In the genomic region with DNA sequence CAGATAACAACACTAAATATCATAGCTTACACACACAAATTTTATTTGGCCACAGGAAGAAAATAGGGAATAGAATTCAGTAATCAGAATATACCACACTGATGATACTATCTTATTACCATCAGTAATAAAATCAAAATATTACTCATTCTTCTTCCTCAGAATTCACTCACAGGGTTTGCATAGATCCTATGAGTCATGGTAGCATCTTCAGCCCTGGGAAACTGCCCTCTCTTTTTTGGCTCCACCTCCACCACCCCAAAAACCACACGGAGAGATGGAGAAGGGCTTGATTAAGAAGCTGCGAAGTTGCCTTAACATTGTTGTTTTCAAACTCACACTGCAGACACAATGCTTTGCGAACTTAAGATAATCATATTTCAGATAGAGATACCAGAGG, we compare ENCODE assay signal across 8 cellular contexts.
DNase-seq lines count a peak whose midpoint lies in the region; ATAC-seq and TF ChIP-seq lines count a peak whose summit lies in the region.

No MANE protein-coding gene starts in this region.

- H3K27ac ChIP-seq in right atrium auricular region, result no peak overlapping the region

- no peak for TF ChIP-seq CTCF in right atrium auricular region (IDR thresholded peaks at IDR 0.05)

- H3K27ac Mint-ChIP-seq in activated CD4-positive, alpha-beta T cell treated with anti-CD3 and anti-CD28 coated beads, Interleukin-2, amount 10 ng/mL, durations not matched to agents 24 days and 14 days, result peak overlapping the region; percentile 81

- no peaks in the 10 kb centered on the region for H3K36me3 ChIP-seq in right atrium auricular region

- H3K27me3 ChIP-seq in right atrium auricular region, result no peaks in the 10 kb centered on the region

- intact Hi-C loops in activated CD4-positive, alpha-beta T cell treated with anti-CD3 and anti-CD28 coated beads, Interleukin-2, amount 10 ng/mL, durations not matched to agents 24 days and 14 days (cut with micrococcal nuclease), result loop anchor here (1.0 to 10.0 kb wide), 7 partner anchors 15 to 500 kb away; a partner anchor contains a TSS

- no peaks in the 10 kb centered on the region for H3K9me3 ChIP-seq in right atrium auricular region

- H3K4me3 Mint-ChIP-seq in activated CD4-positive, alpha-beta T cell treated with anti-CD3 and anti-CD28 coated beads, Interleukin-2, amount 10 ng/mL, durations not matched to agents 24 days and 14 days, result peak overlapping the region; percentile 54

- H3K9me3 Mint-ChIP-seq in activated CD4-positive, alpha-beta T cell treated with anti-CD3 and anti-CD28 coated beads, Interleukin-2, amount 10 ng/mL, durations not matched to agents 24 days and 14 days, result no peaks in the 10 kb centered on the region

- H3K4me1 ChIP-seq in right atrium auricular region, result peaks cover 0 to 5% of the 10 kb centered on the region in 2 donors

- peaks cover 49% of the 10 kb centered on the region for H3K4me1 Mint-ChIP-seq in activated CD4-positive, alpha-beta T cell treated with anti-CD3 and anti-CD28 coated beads, Interleukin-2, amount 10 ng/mL, durations not matched to agents 24 days and 14 days

- peaks cover 2% of the 10 kb centered on the region for H3K27me3 Mint-ChIP-seq in activated CD4-positive, alpha-beta T cell treated with anti-CD3 and anti-CD28 coated beads, Interleukin-2, amount 10 ng/mL, durations not matched to agents 24 days and 14 days

- peak; percentile 87 for DNase-seq in activated CD4-positive, alpha-beta T cell treated with anti-CD3 and anti-CD28 coated beads, Interleukin-2, amount 10 ng/mL, durations not matched to agents 24 days and 14 days
- DNase-seq in fibroblast of gingiva (ENCODE audit: low read depth) (peak; percentile 23), GM19238 (ENCODE audit: insufficient read length, low spot score) (no peak), GM19240 (ENCODE audit: insufficient read length, low spot score) (no peak), right atrium auricular region (ENCODE audit: low spot score) (no peak), NCI-H1092 (lab: John Stamatoyannopoulos, UW) (no peak)
- DNase-seq in stimulated activated CD8-positive, alpha-beta memory T cell treated with anti-CD3 and anti-CD28 coated beads, Interleukin-4, amount 100 ng/mL, for 24 hours (ENCODE audit: low read depth), result peak; percentile 57

- H3K36me3 Mint-ChIP-seq in activated CD4-positive, alpha-beta T cell treated with anti-CD3 and anti-CD28 coated beads, Interleukin-2, amount 10 ng/mL, durations not matched to agents 24 days and 14 days (ENCODE audit: low read depth), result peaks cover 1% of the 10 kb centered on the region

- H3K4me3 ChIP-seq in right atrium auricular region, result no peak overlapping the region

- ATAC-seq in HG03066 (IDR thresholded peaks at IDR 0.05; ENCODE audit: low read depth, unreplicated experiment), result peak; percentile 60

Comparison
In these comparisons a context has a peak if more than half of its experiments do, and no peak if none do; other contexts are left out.
1. DNase-seq: peak in activated CD4-positive, alpha-beta T cell treated with anti-CD3 and anti-CD28 coated beads, Interleukin-2, amount 10 ng/mL, durations not matched to agents 24 days and 14 days (single experiment), fibroblast of gingiva (single experiment) and stimulated activated CD8-positive, alpha-beta memory T cell treated with anti-CD3 and anti-CD28 coated beads, Interleukin-4, amount 100 ng/mL, for 24 hours (single experiment); none in GM19238 (single experiment), GM19240 (single experiment), right atrium auricular region (single experiment) and NCI-H1092 (single experiment).